In the genomic region with DNA sequence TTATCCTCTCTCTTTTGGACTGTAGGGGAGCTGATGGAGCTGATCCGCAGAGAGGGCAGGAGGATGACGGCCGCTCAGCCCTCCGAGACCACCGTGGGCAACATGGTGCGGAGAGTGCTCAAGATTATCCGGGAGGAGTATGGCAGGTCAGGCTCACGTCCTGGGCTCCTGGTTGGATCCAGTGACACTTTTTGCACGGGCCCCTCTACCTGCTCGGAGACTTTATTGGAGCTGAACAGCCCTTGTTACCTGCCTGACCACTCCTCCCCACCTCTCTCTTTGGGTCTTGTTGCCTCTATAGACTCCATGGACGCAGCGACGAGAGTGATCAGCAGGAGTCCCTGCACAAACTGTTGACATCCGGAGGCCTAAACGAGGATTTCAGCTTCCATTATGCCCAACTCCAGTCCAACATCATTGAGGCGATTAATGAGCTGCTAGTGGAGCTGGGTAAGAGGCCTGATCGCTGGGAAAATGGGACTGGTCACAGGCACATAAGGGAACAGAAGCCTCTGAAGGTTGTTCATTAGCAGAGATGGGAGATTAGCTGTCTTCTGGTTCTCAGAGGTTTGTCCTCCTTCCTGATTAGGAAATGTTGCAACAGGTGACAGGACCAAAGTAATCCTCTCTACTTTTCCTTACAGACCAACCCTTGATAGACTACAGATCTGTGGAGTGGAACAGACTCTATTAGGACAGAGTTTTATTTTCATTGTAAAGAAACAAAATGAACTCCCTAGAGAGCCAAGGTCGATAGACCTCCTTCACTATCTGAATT, we compare ENCODE assay signal across 1 cellular context.
TF ChIP-seq lines count a peak whose summit lies in the region.

No MANE protein-coding gene starts in this region.

TF ChIP-seq in GM12878, 131 proteins besides CTCF, POLR2A, EP300 and RAD21:
- TF ChIP-seq, protein P1, sequence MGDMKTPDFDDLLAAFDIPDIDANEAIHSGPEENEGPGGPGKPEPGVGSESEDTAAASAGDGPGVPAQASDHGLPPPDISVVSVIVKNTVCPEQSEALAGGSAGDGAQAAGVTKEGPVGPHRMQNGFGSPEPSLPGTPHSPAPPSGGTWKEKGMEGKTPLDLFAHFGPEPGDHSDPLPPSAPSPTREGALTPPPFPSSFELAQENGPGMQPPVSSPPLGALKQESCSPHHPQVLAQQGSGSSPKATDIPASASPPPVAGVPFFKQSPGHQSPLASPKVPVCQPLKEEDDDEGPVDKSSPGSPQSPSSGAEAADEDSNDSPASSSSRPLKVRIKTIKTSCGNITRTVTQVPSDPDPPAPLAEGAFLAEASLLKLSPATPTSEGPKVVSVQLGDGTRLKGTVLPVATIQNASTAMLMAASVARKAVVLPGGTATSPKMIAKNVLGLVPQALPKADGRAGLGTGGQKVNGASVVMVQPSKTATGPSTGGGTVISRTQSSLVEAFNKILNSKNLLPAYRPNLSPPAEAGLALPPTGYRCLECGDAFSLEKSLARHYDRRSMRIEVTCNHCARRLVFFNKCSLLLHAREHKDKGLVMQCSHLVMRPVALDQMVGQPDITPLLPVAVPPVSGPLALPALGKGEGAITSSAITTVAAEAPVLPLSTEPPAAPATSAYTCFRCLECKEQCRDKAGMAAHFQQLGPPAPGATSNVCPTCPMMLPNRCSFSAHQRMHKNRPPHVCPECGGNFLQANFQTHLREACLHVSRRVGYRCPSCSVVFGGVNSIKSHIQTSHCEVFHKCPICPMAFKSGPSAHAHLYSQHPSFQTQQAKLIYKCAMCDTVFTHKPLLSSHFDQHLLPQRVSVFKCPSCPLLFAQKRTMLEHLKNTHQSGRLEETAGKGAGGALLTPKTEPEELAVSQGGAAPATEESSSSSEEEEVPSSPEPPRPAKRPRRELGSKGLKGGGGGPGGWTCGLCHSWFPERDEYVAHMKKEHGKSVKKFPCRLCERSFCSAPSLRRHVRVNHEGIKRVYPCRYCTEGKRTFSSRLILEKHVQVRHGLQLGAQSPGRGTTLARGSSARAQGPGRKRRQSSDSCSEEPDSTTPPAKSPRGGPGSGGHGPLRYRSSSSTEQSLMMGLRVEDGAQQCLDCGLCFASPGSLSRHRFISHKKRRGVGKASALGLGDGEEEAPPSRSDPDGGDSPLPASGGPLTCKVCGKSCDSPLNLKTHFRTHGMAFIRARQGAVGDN (IDR thresholded peaks at IDR 0.05), result no peak
- no peak for TF ChIP-seq KAT2A (conservative IDR thresholded peaks at IDR 0.05; ENCODE audit: control insufficient read depth, low read depth, low read length)
- TF ChIP-seq, protein P2, sequence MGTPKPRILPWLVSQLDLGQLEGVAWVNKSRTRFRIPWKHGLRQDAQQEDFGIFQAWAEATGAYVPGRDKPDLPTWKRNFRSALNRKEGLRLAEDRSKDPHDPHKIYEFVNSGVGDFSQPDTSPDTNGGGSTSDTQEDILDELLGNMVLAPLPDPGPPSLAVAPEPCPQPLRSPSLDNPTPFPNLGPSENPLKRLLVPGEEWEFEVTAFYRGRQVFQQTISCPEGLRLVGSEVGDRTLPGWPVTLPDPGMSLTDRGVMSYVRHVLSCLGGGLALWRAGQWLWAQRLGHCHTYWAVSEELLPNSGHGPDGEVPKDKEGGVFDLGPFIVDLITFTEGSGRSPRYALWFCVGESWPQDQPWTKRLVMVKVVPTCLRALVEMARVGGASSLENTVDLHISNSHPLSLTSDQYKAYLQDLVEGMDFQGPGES (IDR thresholded peaks at IDR 0.05), result no peak
- no peak for TF ChIP-seq DPF2 (IDR thresholded peaks at IDR 0.05)
- no peak for TF ChIP-seq EED (IDR thresholded peaks at IDR 0.05; ENCODE audit: low read depth)
- TF ChIP-seq, protein P3, sequence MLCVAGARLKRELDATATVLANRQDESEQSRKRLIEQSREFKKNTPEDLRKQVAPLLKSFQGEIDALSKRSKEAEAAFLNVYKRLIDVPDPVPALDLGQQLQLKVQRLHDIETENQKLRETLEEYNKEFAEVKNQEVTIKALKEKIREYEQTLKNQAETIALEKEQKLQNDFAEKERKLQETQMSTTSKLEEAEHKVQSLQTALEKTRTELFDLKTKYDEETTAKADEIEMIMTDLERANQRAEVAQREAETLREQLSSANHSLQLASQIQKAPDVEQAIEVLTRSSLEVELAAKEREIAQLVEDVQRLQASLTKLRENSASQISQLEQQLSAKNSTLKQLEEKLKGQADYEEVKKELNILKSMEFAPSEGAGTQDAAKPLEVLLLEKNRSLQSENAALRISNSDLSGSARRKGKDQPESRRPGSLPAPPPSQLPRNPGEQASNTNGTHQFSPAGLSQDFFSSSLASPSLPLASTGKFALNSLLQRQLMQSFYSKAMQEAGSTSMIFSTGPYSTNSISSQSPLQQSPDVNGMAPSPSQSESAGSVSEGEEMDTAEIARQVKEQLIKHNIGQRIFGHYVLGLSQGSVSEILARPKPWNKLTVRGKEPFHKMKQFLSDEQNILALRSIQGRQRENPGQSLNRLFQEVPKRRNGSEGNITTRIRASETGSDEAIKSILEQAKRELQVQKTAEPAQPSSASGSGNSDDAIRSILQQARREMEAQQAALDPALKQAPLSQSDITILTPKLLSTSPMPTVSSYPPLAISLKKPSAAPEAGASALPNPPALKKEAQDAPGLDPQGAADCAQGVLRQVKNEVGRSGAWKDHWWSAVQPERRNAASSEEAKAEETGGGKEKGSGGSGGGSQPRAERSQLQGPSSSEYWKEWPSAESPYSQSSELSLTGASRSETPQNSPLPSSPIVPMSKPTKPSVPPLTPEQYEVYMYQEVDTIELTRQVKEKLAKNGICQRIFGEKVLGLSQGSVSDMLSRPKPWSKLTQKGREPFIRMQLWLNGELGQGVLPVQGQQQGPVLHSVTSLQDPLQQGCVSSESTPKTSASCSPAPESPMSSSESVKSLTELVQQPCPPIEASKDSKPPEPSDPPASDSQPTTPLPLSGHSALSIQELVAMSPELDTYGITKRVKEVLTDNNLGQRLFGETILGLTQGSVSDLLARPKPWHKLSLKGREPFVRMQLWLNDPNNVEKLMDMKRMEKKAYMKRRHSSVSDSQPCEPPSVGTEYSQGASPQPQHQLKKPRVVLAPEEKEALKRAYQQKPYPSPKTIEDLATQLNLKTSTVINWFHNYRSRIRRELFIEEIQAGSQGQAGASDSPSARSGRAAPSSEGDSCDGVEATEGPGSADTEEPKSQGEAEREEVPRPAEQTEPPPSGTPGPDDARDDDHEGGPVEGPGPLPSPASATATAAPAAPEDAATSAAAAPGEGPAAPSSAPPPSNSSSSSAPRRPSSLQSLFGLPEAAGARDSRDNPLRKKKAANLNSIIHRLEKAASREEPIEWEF (IDR thresholded peaks at IDR 0.05; ENCODE audit: insufficient replicate concordance, low read depth, low read length), result no peak
- no peak for TF ChIP-seq MTA3 (IDR thresholded peaks at IDR 0.05; ENCODE audit: borderline replicate concordance, low read length)
- TF ChIP-seq NFYA (IDR thresholded peaks at IDR 0.05; ENCODE audit: borderline replicate concordance, low read depth, low read length), result no peak
- no peak for TF ChIP-seq RBBP5 (conservative IDR thresholded peaks at IDR 0.05)
- TF ChIP-seq, protein P4, sequence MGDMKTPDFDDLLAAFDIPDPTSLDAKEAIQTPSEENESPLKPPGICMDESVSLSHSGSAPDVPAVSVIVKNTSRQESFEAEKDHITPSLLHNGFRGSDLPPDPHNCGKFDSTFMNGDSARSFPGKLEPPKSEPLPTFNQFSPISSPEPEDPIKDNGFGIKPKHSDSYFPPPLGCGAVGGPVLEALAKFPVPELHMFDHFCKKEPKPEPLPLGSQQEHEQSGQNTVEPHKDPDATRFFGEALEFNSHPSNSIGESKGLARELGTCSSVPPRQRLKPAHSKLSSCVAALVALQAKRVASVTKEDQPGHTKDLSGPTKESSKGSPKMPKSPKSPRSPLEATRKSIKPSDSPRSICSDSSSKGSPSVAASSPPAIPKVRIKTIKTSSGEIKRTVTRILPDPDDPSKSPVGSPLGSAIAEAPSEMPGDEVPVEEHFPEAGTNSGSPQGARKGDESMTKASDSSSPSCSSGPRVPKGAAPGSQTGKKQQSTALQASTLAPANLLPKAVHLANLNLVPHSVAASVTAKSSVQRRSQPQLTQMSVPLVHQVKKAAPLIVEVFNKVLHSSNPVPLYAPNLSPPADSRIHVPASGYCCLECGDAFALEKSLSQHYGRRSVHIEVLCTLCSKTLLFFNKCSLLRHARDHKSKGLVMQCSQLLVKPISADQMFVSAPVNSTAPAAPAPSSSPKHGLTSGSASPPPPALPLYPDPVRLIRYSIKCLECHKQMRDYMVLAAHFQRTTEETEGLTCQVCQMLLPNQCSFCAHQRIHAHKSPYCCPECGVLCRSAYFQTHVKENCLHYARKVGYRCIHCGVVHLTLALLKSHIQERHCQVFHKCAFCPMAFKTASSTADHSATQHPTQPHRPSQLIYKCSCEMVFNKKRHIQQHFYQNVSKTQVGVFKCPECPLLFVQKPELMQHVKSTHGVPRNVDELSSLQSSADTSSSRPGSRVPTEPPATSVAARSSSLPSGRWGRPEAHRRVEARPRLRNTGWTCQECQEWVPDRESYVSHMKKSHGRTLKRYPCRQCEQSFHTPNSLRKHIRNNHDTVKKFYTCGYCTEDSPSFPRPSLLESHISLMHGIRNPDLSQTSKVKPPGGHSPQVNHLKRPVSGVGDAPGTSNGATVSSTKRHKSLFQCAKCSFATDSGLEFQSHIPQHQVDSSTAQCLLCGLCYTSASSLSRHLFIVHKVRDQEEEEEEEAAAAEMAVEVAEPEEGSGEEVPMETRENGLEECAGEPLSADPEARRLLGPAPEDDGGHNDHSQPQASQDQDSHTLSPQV (IDR thresholded peaks at IDR 0.05), result no peak
- TF ChIP-seq, protein P5, sequence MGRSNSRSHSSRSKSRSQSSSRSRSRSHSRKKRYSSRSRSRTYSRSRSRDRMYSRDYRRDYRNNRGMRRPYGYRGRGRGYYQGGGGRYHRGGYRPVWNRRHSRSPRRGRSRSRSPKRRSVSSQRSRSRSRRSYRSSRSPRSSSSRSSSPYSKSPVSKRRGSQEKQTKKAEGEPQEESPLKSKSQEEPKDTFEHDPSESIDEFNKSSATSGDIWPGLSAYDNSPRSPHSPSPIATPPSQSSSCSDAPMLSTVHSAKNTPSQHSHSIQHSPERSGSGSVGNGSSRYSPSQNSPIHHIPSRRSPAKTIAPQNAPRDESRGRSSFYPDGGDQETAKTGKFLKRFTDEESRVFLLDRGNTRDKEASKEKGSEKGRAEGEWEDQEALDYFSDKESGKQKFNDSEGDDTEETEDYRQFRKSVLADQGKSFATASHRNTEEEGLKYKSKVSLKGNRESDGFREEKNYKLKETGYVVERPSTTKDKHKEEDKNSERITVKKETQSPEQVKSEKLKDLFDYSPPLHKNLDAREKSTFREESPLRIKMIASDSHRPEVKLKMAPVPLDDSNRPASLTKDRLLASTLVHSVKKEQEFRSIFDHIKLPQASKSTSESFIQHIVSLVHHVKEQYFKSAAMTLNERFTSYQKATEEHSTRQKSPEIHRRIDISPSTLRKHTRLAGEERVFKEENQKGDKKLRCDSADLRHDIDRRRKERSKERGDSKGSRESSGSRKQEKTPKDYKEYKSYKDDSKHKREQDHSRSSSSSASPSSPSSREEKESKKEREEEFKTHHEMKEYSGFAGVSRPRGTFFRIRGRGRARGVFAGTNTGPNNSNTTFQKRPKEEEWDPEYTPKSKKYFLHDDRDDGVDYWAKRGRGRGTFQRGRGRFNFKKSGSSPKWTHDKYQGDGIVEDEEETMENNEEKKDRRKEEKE (IDR thresholded peaks at IDR 0.05), result no peak
- no peak for TF ChIP-seq RUNX3 (IDR thresholded peaks at IDR 0.05; ENCODE audit: low read length)
- no peak for TF ChIP-seq RFX5 (IDR thresholded peaks at IDR 0.05; ENCODE audit: low read depth, low read length)
